In the genomic region with DNA sequence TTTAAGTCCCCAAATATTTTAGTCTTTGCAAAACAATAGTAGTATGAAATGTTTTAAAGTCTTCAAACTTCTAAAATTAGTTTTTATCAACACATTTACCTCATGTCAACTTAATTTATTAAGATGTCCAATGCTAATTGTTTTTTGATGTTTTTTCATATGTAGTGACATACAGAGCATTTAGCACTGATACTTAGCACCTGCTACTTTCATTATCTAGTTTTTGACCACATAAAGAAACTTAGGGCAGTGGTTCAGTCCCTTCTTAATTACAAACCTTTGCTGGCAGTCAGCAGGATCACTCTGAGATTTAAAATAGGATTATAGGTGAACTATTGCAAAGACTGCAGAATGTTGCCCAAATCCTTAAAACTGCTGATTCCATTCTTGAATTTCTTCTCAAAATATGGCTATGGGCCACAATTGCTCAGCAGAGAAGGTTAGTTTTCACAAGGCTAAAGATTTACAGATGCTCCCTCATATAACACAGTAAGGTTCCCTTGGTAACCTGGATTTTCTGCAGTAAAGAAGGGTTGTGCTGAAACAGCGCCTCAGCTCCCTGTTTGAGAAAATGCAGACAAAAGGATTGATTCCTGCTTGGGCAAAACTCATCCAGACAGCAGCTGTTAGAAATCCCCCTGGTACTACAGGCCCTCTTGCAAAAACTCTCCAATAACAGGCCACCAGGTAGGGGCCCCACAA, we compare ENCODE assay signal across 13 cellular contexts. TPM values are rescaled to one million over a fixed set of nuclear protein-coding genes. Genes with fewer than 3 reads are reported as not detected.
DNase-seq lines count a peak whose midpoint lies in the region; ATAC-seq, FAIRE-seq and TF ChIP-seq lines count a peak whose summit lies in the region.
"Had no signal": no experiment of that assay in that cellular context is flagged by ENCODE, and none has a peak within 500 bp of the region (broad histone marks: within the 10 kb centered on the region; RNA-seq: fewer than 3 reads in every experiment).

No MANE protein-coding gene starts in this region.

- peak; percentile 53 for TF ChIP-seq EP300 in neural cell (conservative IDR thresholded peaks at IDR 0.05; ENCODE audit: poor library complexity, severe bottlenecking)

- FAIRE-seq in H54 (lab: Jason Lieb, UNC), result no peak

- ATAC-seq in GM19324 (IDR thresholded peaks at IDR 0.05; ENCODE audit: low FRiP score, unreplicated experiment), result peak; percentile 78
- ATAC-seq: lower lobe of right lung had no signal

- no peaks in the 10 kb centered on the region for H3F3A ChIP-seq in Loucy (ENCODE audit: low read depth)
- peaks cover 19% of the 10 kb centered on the region for H3F3A ChIP-seq in neural cell (ENCODE audit: insufficient read depth, low read length, poor library complexity, severe bottlenecking)

- TF ChIP-seq CTCF in Loucy (conservative IDR thresholded peaks at IDR 0.05; ENCODE audit: low read length), result no peak
- TF ChIP-seq CTCF in neural cell (IDR thresholded peaks at IDR 0.05; ENCODE audit: poor library complexity, severe bottlenecking), result peak; percentile 64

- H3K36me3 ChIP-seq in H7 (replicated peaks; ENCODE audit: control insufficient read depth, insufficient read depth, low read length) (no peaks in the 10 kb centered on the region), Loucy (ENCODE audit: insufficient read depth, low read length) (no peaks in the 10 kb centered on the region), neural cell (ENCODE audit: insufficient read depth, low read length) (no peaks in the 10 kb centered on the region)
- H3K36me3 ChIP-seq: lower lobe of right lung, tibial artery had no signal

- no peak for TF ChIP-seq POLR2A in H54 (IDR thresholded peaks at IDR 0.05; ENCODE audit: low read depth, low read length)

- peak; percentile 60 for TF ChIP-seq RAD21 in neural cell (conservative IDR thresholded peaks at IDR 0.05)

- H3K79me2 ChIP-seq in Loucy (ENCODE audit: insufficient read depth, low read length) (no peaks in the 10 kb centered on the region), neural cell (replicated peaks; ENCODE audit: insufficient read depth, low read length) (peaks cover 53% of the 10 kb centered on the region)

- no peak overlapping the region for H3K4me2 ChIP-seq in Loucy (ENCODE audit: low read depth, low read length, poor library complexity, severe bottlenecking)
- H3K4me2 ChIP-seq in neural cell (ENCODE audit: low read length), result peak overlapping the region; percentile 96

- H3K9ac ChIP-seq in Loucy (ENCODE audit: low read depth, low read length, poor library complexity, severe bottlenecking), result no peak overlapping the region
- peak overlapping the region; percentile 94 for H3K9ac ChIP-seq in neural cell (ENCODE audit: low read length)

- no peaks in the 10 kb centered on the region for H4K20me1 ChIP-seq in Loucy (ENCODE audit: insufficient read depth, low read length, poor library complexity, severe bottlenecking)
- H4K20me1 ChIP-seq in neural cell (ENCODE audit: insufficient read depth), result no peaks in the 10 kb centered on the region

- peak overlapping the region; percentile 95 for H3K27ac ChIP-seq in neural cell (ENCODE audit: low read length)
- H3K27ac ChIP-seq: lower lobe of right lung, tibial artery had no signal

- no peaks in the 10 kb centered on the region for H3K9me2 ChIP-seq in Loucy (replicated peaks; ENCODE audit: low read depth, low read length)
- H3K9me2 ChIP-seq in neural cell (ENCODE audit: insufficient read depth, low read length), result no peaks in the 10 kb centered on the region

- H2AFZ ChIP-seq in Loucy (ENCODE audit: low read length) (peak overlapping the region; percentile 15; the same call in 1 of the 2 replicates), neural cell (ENCODE audit: low read depth, low read length) (peak overlapping the region; percentile 51)

- no peaks in the 10 kb centered on the region for H3K9me3 ChIP-seq in Loucy (ENCODE audit: insufficient read depth, low read depth, low read length)
- no peaks in the 10 kb centered on the region for H3K9me3 ChIP-seq in neural cell (ENCODE audit: low read length)
- H3K9me3 ChIP-seq: lower lobe of right lung, tibial artery had no signal

- H3K4me3 ChIP-seq in H7 (ENCODE audit: insufficient read depth, low read depth, low read length) (no peak overlapping the region), Loucy (ENCODE audit: low read length, poor library complexity, severe bottlenecking) (no peak overlapping the region), neural cell (ENCODE audit: low read length) (peak overlapping the region; percentile 70)
- H3K4me3 ChIP-seq: lower lobe of right lung, tibial artery had no signal

- DNase-seq in H7 (peak; percentile 2), H54 (ENCODE audit: insufficient read length, low spot score) (no peak), AG20443 (ENCODE audit: low spot score) (no peak), cerebellar nuclear complex (lab: John Stamatoyannopoulos, UW) (no peak)
- DNase-seq in activated naive CD4-positive, alpha-beta T cell treated with anti-CD3 and anti-CD28 coated beads, Interleukin-2, amount 50 U/mL, for 16 hours, result no peak
- DNase-seq: activated naive CD4-positive, alpha-beta T cell treated with anti-CD3 and anti-CD28 coated beads, Interleukin-2, amount 10 ng/mL, durations not matched to agents 7 days and 5 days; lower lobe of right lung; NCI-H2227 treated with DMSO at 0.1 percent for 48 hours; T-helper 9 cell; tibial artery had no signal

- H3K4me1 ChIP-seq in Loucy (ENCODE audit: insufficient read depth, low read length, poor library complexity, severe bottlenecking), result peaks cover 8% of the 10 kb centered on the region
- H3K4me1 ChIP-seq: lower lobe of right lung had no signal

- peaks cover 69% of the 10 kb centered on the region for H3K27me3 ChIP-seq in H7 (ENCODE audit: control insufficient read depth, insufficient read depth, low read length)
- no peaks in the 10 kb centered on the region for H3K27me3 ChIP-seq in Loucy (ENCODE audit: insufficient read depth, low read length, poor library complexity, severe bottlenecking)
- H3K27me3 ChIP-seq in neural cell (ENCODE audit: insufficient read depth, low read depth, low read length), result no peaks in the 10 kb centered on the region
- H3K27me3 ChIP-seq: tibial artery had no signal

TF ChIP-seq in neural cell, 6 proteins besides CTCF, POLR2A, EP300 and RAD21:
- TF ChIP-seq POLR2AphosphoS5 (IDR thresholded peaks at IDR 0.05), result peak; percentile 68
- peak; percentile 56 for TF ChIP-seq SMC3 (conservative IDR thresholded peaks at IDR 0.05; ENCODE audit: poor library complexity)
- no peak for TF ChIP-seq MXI1 (conservative IDR thresholded peaks at IDR 0.05; ENCODE audit: poor library complexity, severe bottlenecking)
TF ChIP-seq in neural cell: peak in this region for 2.

RNA-seq across cellular contexts. Expression of a gene that starts 3.3 kb away (rescaled TPM):
- 0.03 TPM in 1 of 2 replicates, not detected in the other for total RNA-seq in H7 (2014; rRNA removed; shearing (Covaris generic))
- polyA plus RNA-seq in neural cell, result 85.5 and 89.4 TPM in 2 replicates
- polyA minus RNA-seq in neural cell, result 137 and 176 TPM in 2 replicates

RNA-seq across cellular contexts. Expression of a gene that starts 35.1 kb away (rescaled TPM):
- total RNA-seq in H7 (2014; rRNA removed; shearing (Covaris generic)), result 44.7 and 46.1 TPM in 2 replicates
- 57.4 and 62.8 TPM in 2 replicates for polyA plus RNA-seq in neural cell
- 19.5 and 25.2 TPM in 2 replicates for polyA minus RNA-seq in neural cell
